Comparison of ENCODE assay signal across 11 cellular contexts in genomic region chr12:51307655-51308593, GRCh38. TPM values are rescaled to one million over a fixed set of nuclear protein-coding genes. Genes with fewer than 3 reads are reported as not detected.
DNase-seq lines count a peak whose midpoint lies in the region; ATAC-seq, FAIRE-seq and TF ChIP-seq lines count a peak whose summit lies in the region.
"Had no signal": no experiment of that assay in that cellular context is flagged by ENCODE, and none has a peak within 500 bp of the region (broad histone marks: within the 10 kb centered on the region; RNA-seq: fewer than 3 reads in every experiment).

No MANE protein-coding gene starts in this region.

- H4K5ac ChIP-seq in H1 (ENCODE audit: insufficient read length, low read depth, low read length) = no peak overlapping the region

- H3K9me2 ChIP-seq in PC-9 (ENCODE audit: insufficient read depth) = no peaks in the 10 kb centered on the region

- H3K9me3 ChIP-seq in PC-9 (ENCODE audit: insufficient read depth, low read depth) (no peaks in the 10 kb centered on the region), H1 (ENCODE audit: insufficient read depth in 2 of 2, low read depth in 1 of 2, low read length in 1 of 2) (no peaks in the 10 kb centered on the region), neural progenitor cell (ENCODE audit: low read depth) (no peaks in the 10 kb centered on the region)

- no peaks in the 10 kb centered on the region for H3K9me3 Mint-ChIP-seq in neural progenitor cell
- H3K9me3 Mint-ChIP-seq: nephron had no signal

- no peak overlapping the region for H3K4me3 Mint-ChIP-seq in neural progenitor cell
- H3K4me3 Mint-ChIP-seq: nephron had no signal

- DNase-seq in COLO829 (ENCODE audit: low spot score) = peak; percentile 18
- DNase-seq in PC-9 = peak; percentile 55 to 95
- DNase-seq in H1 (ENCODE audit: low read depth in 1 of 2, low spot score in 2 of 2) = no peak
- DNase-seq in neural progenitor cell (ENCODE audit: low spot score) = no peak
- DNase-seq in frontal cortex (ENCODE audit: low spot score in 2 of 2) = no peak
- DNase-seq: NCI-H1436 treated with DMSO at 0.1 percent for 48 hours had no signal

- H2BK12ac ChIP-seq in H1 (ENCODE audit: low read depth, low read length) = no peak overlapping the region

- no peaks in the 10 kb centered on the region for H3K36me3 ChIP-seq in PC-9 (ENCODE audit: low read depth)
- H3K36me3 ChIP-seq in H1 (ENCODE audit: control insufficient read depth in 2 of 4, insufficient read depth in 4 of 4, low read length in 3 of 4) = no peaks in the 10 kb centered on the region
- H3K36me3 ChIP-seq in neural progenitor cell = no peaks in the 10 kb centered on the region
- H3K36me3 ChIP-seq: cardiac muscle cell had no signal

- H3K27me3 ChIP-seq in PC-9 (ENCODE audit: insufficient read depth, low read depth) = no peaks in the 10 kb centered on the region
- H3K27me3 ChIP-seq in H1 (replicated peaks in 1 of 4; ENCODE audit: control insufficient read depth in 3 of 4, extremely low read depth in 1 of 4, insufficient read depth in 3 of 4, low read length in 3 of 4) = no peaks in the 10 kb centered on the region
- H3K27me3 ChIP-seq in neural progenitor cell = no peaks in the 10 kb centered on the region
- H3K27me3 ChIP-seq: cardiac muscle cell had no signal

- TF ChIP-seq EP300 in H1 (IDR thresholded peaks at IDR 0.05; ENCODE audit: borderline replicate concordance in 1 of 2, low read depth in 2 of 2, low read length in 2 of 2) = no peak

- H3K36me3 Mint-ChIP-seq in neural progenitor cell = no peaks in the 10 kb centered on the region

- POLR2A ChIA-PET in PC-9 (lab: Charles Lee; ENCODE audit: unreplicated experiment) (interaction anchor here (0.6 to 1.0 kb wide), 5 partner anchors 11 to 59 kb away, joined by 3 to 15 read pairs (median 7); no protein-coding TSS in a partner anchor), H1 (lab: Charles Lee; ENCODE audit: partially characterized antibody) (interaction anchor here (1.2 to 1.3 kb wide), 2 partner anchors 13 to 39 kb away, joined by 3 to 4 read pairs; no protein-coding TSS in a partner anchor)

- H3K4me1 Mint-ChIP-seq in neural progenitor cell = no peaks in the 10 kb centered on the region
- H3K4me1 Mint-ChIP-seq: nephron had no signal

- H3K4me1 ChIP-seq in PC-9 (replicated peaks; ENCODE audit: insufficient read depth) = peaks cover 33% of the 10 kb centered on the region
- no peaks in the 10 kb centered on the region for H3K4me1 ChIP-seq in H1 (replicated peaks in 1 of 4; ENCODE audit: control insufficient read depth in 3 of 4, insufficient read depth in 4 of 4, low read length in 3 of 4)
- H3K4me1 ChIP-seq in neural progenitor cell = no peaks in the 10 kb centered on the region

- peaks cover 6% of the 10 kb centered on the region for H3K27me3 Mint-ChIP-seq in neural progenitor cell (ENCODE audit: insufficient read depth, low read depth)

- H2BK120ac ChIP-seq in H1 (replicated peaks; ENCODE audit: low read depth, low read length) = no peak overlapping the region

- no peak overlapping the region for H3K4me3 ChIP-seq in PC-9
- no peak overlapping the region for H3K4me3 ChIP-seq in H1 (ENCODE audit: extremely low read depth in 1 of 4, insufficient read depth in 2 of 4, low read depth in 3 of 4, low read length in 4 of 4)
- no peak overlapping the region for H3K4me3 ChIP-seq in neural progenitor cell
- H3K4me3 ChIP-seq: cardiac muscle cell had no signal

- no peak overlapping the region for H3K27ac Mint-ChIP-seq in neural progenitor cell
- H3K27ac Mint-ChIP-seq: nephron had no signal

- H2AK5ac ChIP-seq in H1 (ENCODE audit: low read depth, low read length) = no peak overlapping the region

- no peak overlapping the region for H2BK15ac ChIP-seq in H1 (ENCODE audit: low read length)

- no peak for TF ChIP-seq POLR2A in H1 (IDR thresholded peaks at IDR 0.05; ENCODE audit: control extremely low read depth in 1 of 2, low read depth in 2 of 2, low read length in 2 of 2)

- H3K14ac ChIP-seq in H1 (ENCODE audit: insufficient read length) = no peak overlapping the region

- BruUV-seq in PC-9 (replicated peaks; lab: Mats Ljungman, UMichigan) = no TSS peak

- H3F3A ChIP-seq in PC-9 (ENCODE audit: insufficient read depth, low read depth) (peaks cover 36% of the 10 kb centered on the region), neural progenitor cell (ENCODE audit: low read depth) (no peaks in the 10 kb centered on the region)

- H2BK20ac ChIP-seq in H1 (ENCODE audit: low read length) = no peak overlapping the region

- H3K18ac ChIP-seq in H1 (ENCODE audit: extremely low read depth, low read length) = no peak overlapping the region

- TF ChIP-seq CTCF in PC-9 (conservative IDR thresholded peaks at IDR 0.05) = no peak
- no peak for TF ChIP-seq CTCF in H1 (IDR thresholded peaks at IDR 0.05; ENCODE audit: control extremely low read depth in 1 of 3, insufficient read depth in 1 of 3, low read depth in 1 of 3, low read length in 3 of 3)
- TF ChIP-seq CTCF in neural progenitor cell (IDR thresholded peaks at IDR 0.05) = no peak

- H3K4me2 ChIP-seq in PC-9 = peak overlapping the region; percentile 51
- H3K4me2 ChIP-seq in H1 (ENCODE audit: insufficient read depth in 1 of 2, low read depth in 2 of 2, low read length in 2 of 2) = no peak overlapping the region
- H3K4me2 ChIP-seq in neural progenitor cell = no peak overlapping the region

- H2AFZ ChIP-seq in PC-9 (no peak overlapping the region), H1 (ENCODE audit: low read length) (peak overlapping the region; percentile 35; the same call in 1 of the 2 replicates), neural progenitor cell (replicated peaks) (peak overlapping the region; percentile 70)

- FAIRE-seq in H1 (lab: Jason Lieb, UNC) = no peak
- FAIRE-seq in frontal cortex (lab: Jason Lieb, UNC) = no peak

- peak overlapping the region; percentile 76 for H3K27ac ChIP-seq in PC-9
- H3K27ac ChIP-seq in H1 (ENCODE audit: low read depth, low read length) = no peak overlapping the region
- H3K27ac ChIP-seq in neural progenitor cell = no peak overlapping the region
- H3K27ac ChIP-seq: cardiac muscle cell had no signal

- TF ChIP-seq RAD21 in H1 (IDR thresholded peaks at IDR 0.05 in 1 of 2, conservative IDR thresholded peaks at IDR 0.05 in 1 of 2; ENCODE audit: low read depth in 2 of 2, low read length in 2 of 2) = no peak

- H3K23me2 ChIP-seq in H1 (ENCODE audit: low read depth, low read length) = peaks cover 2% of the 10 kb centered on the region; the same call in 1 of the 2 replicates

- intact Hi-C loops in PC-9 (cut with micrococcal nuclease; ENCODE audit: unreplicated experiment) = no loop called here

- no peak overlapping the region for H3K9ac ChIP-seq in H1 (replicated peaks in 1 of 4; ENCODE audit: extremely low read depth in 1 of 4, low read depth in 3 of 4, low read length in 3 of 4)
- H3K9ac ChIP-seq in neural progenitor cell = no peak overlapping the region

- ATAC-seq in HG02798 (IDR thresholded peaks at IDR 0.05; ENCODE audit: poor library complexity, unreplicated experiment) (no peak), HG02678 (IDR thresholded peaks at IDR 0.05; ENCODE audit: unreplicated experiment) (no peak), GM21786 (IDR thresholded peaks at IDR 0.05; ENCODE audit: unreplicated experiment) (no peak)

- 93% methylated on average over 6 of the region's 6 CpGs; no CpG with 5 or more reads in 1 of the 2 experiments for WGBS in H1 (ENCODE audit: extremely low coverage in 1 of 2, insufficient coverage in 1 of 2, insufficient read length in 1 of 2, insufficient replicate concordance in 2 of 2, low coverage in 1 of 2, low lambda C conversion rate in 2 of 2, missing lambda C conversion rate in 1 of 2), 2 experiments

- no peak overlapping the region for H2BK5ac ChIP-seq in H1 (ENCODE audit: low read depth, low read length)

- H3K56ac ChIP-seq in H1 (replicated peaks; ENCODE audit: insufficient read length, low read depth, low read length) = no peak overlapping the region

- H4K8ac ChIP-seq in H1 (ENCODE audit: extremely low read depth, insufficient read depth, low read length) = no peak overlapping the region

- CTCF ChIA-PET in PC-9 (lab: Charles Lee) = interaction anchor here (0.5 to 1.4 kb wide), 3 partner anchors 33 to 275 kb away, joined by 6 to 8 read pairs (median 7); no protein-coding TSS in a partner anchor
- CTCF ChIA-PET in H1 (lab: Charles Lee; ENCODE audit: partially characterized antibody) = interaction anchor here (0.6 to 1.9 kb wide), 6 partner anchors 18 to 254 kb away, joined by 3 to 10 read pairs (median 3); no protein-coding TSS in a partner anchor

- no peaks in the 10 kb centered on the region for H3K79me1 ChIP-seq in H1 (ENCODE audit: low read depth, low read length)

- no peak overlapping the region for H3K4ac ChIP-seq in H1 (replicated peaks; ENCODE audit: insufficient read length, low read depth, low read length)

- no peak overlapping the region for H4K91ac ChIP-seq in H1 (replicated peaks; ENCODE audit: insufficient read length, low read length)

- H3K23ac ChIP-seq in H1 (ENCODE audit: insufficient read length) = no peak overlapping the region

- no peaks in the 10 kb centered on the region for H4K20me1 ChIP-seq in PC-9 (ENCODE audit: insufficient read depth)
- no peaks in the 10 kb centered on the region for H4K20me1 ChIP-seq in H1 (replicated peaks in 1 of 2; ENCODE audit: control insufficient read depth in 1 of 2, insufficient read depth in 2 of 2, low read length in 2 of 2)
- H4K20me1 ChIP-seq in neural progenitor cell (ENCODE audit: low read depth) = no peaks in the 10 kb centered on the region

- no peaks in the 10 kb centered on the region for H3K79me2 ChIP-seq in PC-9 (ENCODE audit: low read depth)
- H3K79me2 ChIP-seq in H1 (ENCODE audit: control insufficient read depth in 1 of 2, insufficient read depth in 2 of 2, low read length in 2 of 2) = no peaks in the 10 kb centered on the region
- H3K79me2 ChIP-seq in neural progenitor cell (ENCODE audit: low read depth) = no peaks in the 10 kb centered on the region

RNA-seq across cellular contexts. Expression of gene BIN2, which starts 16.1 kb away (rescaled TPM):
- total RNA-seq in PC-9 (2021) (not detected in 2 replicates), neural progenitor cell (ENCODE audit: low replicate concordance) (0.52 TPM in 1 of 2 replicates, not detected in the other), frontal cortex (1.2 TPM)
- total RNA-seq in H1 (2021; fragmentation: NEBNext Ultra II Directional; extraction: Animal tissue kit (Norgen Biotek cat#: 25700)) = not detected in 2 replicates
- polyA plus RNA-seq in H1 (2011; rRNA removed) = 0.05 TPM in 1 of 2 replicates, not detected in the other
- polyA plus RNA-seq in H1 (2011; cell fraction: cytosol; rRNA removed) = 0.08 TPM
- not detected for polyA plus RNA-seq in H1 (2011; cell fraction: nucleus; rRNA removed)
- 0.13 TPM in 1 of 4 replicates, not detected in the others for polyA plus RNA-seq in H1 (2012, experiment 1 of 2)
- not detected for polyA plus RNA-seq in H1 (2012, experiment 2 of 2)
- 0.04 TPM for polyA plus RNA-seq in H1 (2013, experiment 1 of 2)
- 0.07 TPM for polyA plus RNA-seq in H1 (2013, experiment 2 of 2)
- polyA minus RNA-seq in H1 (2011; rRNA and poly(A)+ RNA removed) = 0.24 TPM in 1 of 2 replicates, not detected in the other
- not detected for polyA minus RNA-seq in H1 (2011; cell fraction: cytosol; rRNA and poly(A)+ RNA removed)
- not detected for polyA minus RNA-seq in H1 (2011; cell fraction: nucleus; rRNA and poly(A)+ RNA removed)
- total RNA-seq: cardiac muscle cell had no signal
- polyA plus RNA-seq: cardiac muscle cell had no signal

RNA-seq across cellular contexts. Expression of gene SMAGP, which starts 37.7 kb away (rescaled TPM):
- total RNA-seq in PC-9 (2021) (36.3 and 42.9 TPM in 2 replicates), neural progenitor cell (ENCODE audit: low replicate concordance) (19.0 and 24.3 TPM in 2 replicates), frontal cortex (0.82 TPM)
- total RNA-seq in H1 (2021; fragmentation: NEBNext Ultra II Directional; extraction: Animal tissue kit (Norgen Biotek cat#: 25700)) = 9.2 and 9.4 TPM in 2 replicates
- 12.7 and 13.9 TPM in 2 replicates for polyA plus RNA-seq in H1 (2011; rRNA removed)
- 12.9 TPM for polyA plus RNA-seq in H1 (2011; cell fraction: cytosol; rRNA removed)
- polyA plus RNA-seq in H1 (2011; cell fraction: nucleus; rRNA removed) = 8.2 TPM
- polyA plus RNA-seq in H1 (2012, experiment 1 of 2) = 9.5 to 11.2 TPM (median 10.4 TPM) in 4 replicates
- 11.1 TPM for polyA plus RNA-seq in H1 (2012, experiment 2 of 2)
- polyA plus RNA-seq in H1 (2013, experiment 1 of 2) = 10.1 TPM
- polyA plus RNA-seq in H1 (2013, experiment 2 of 2) = 11.8 TPM
- 9.9 and 12.0 TPM in 2 replicates for polyA minus RNA-seq in H1 (2011; rRNA and poly(A)+ RNA removed)
- 3.4 TPM for polyA minus RNA-seq in H1 (2011; cell fraction: cytosol; rRNA and poly(A)+ RNA removed)
- 5.0 TPM for polyA minus RNA-seq in H1 (2011; cell fraction: nucleus; rRNA and poly(A)+ RNA removed)

RNA-seq across cellular contexts. Expression of gene CELA1, which starts 38.6 kb away (rescaled TPM):
- 0.58 TPM in 1 of 2 replicates, not detected in the other for total RNA-seq in PC-9 (2021)
- total RNA-seq in H1 (2021; fragmentation: NEBNext Ultra II Directional; extraction: Animal tissue kit (Norgen Biotek cat#: 25700)) = not detected in 2 replicates
- polyA plus RNA-seq in H1 (2011; rRNA removed) = 0.09 TPM in 1 of 2 replicates, not detected in the other
- not detected for polyA plus RNA-seq in H1 (2011; cell fraction: cytosol; rRNA removed)
- polyA plus RNA-seq in H1 (2011; cell fraction: nucleus; rRNA removed) = not detected
- polyA plus RNA-seq in H1 (2012, experiment 1 of 2) = not detected in 4 replicates
- polyA plus RNA-seq in H1 (2012, experiment 2 of 2) = not detected
- polyA plus RNA-seq in H1 (2013, experiment 1 of 2) = not detected
- not detected for polyA plus RNA-seq in H1 (2013, experiment 2 of 2)
- not detected in 2 replicates for polyA minus RNA-seq in H1 (2011; rRNA and poly(A)+ RNA removed)
- not detected for polyA minus RNA-seq in H1 (2011; cell fraction: cytosol; rRNA and poly(A)+ RNA removed)
- polyA minus RNA-seq in H1 (2011; cell fraction: nucleus; rRNA and poly(A)+ RNA removed) = not detected
- not detected in 2 replicates for total RNA-seq in neural progenitor cell (ENCODE audit: low replicate concordance)
- not detected for total RNA-seq in frontal cortex
- total RNA-seq: cardiac muscle cell had no signal
- polyA plus RNA-seq: cardiac muscle cell had no signal

Comparison
In these comparisons a context has a peak if more than half of its experiments do, and no peak if none do; other contexts are left out.
1. DNase-seq: peak in COLO829 (single experiment) and PC-9 (2 of 2); none in H1 (0 of 2), neural progenitor cell (single experiment) and frontal cortex (0 of 2).